In the genomic region with DNA sequence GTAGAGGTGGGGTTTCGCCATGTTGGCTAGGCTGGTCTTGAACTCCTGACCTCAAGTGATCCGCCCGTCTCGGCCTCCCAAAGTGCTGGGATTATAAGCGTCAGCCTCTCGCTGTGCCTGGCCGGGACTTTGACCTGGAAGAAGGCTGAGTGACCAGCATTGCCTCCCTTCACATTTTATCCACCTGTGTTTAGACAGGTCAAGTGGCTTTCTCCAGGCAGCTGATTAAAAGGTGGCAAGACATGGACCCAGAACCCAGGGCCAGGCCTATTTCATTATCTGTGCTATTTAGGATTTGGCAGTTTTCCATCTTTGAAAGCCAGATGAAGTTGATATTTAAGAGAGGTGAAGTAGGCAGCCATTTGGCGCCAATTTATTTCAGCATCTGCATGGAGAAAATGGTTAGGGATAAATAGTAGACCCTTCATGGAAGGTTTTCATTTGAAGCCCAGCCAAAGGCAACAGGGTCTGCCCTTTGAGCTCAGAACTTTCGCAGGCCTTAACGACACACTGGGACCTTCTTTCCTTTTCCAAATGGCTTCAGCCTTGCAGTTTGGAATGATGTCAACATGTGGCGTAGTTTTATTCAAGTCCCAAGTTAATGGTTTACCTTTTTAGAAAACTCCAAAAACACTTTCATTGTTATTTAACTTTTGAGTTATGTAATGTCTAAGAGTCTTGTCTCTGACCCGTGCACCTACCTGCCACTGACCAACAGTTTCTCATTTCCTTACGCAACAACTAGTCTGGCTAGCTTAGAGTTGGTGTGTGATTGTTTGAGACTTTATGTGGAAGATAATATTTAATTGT, we compare ENCODE assay signal across 18 cellular contexts. TPM values are rescaled to one million over a fixed set of nuclear protein-coding genes. Genes with fewer than 3 reads are reported as not detected.
DNase-seq lines count a peak whose midpoint lies in the region; ATAC-seq and TF ChIP-seq lines count a peak whose summit lies in the region.
"Had no signal": no experiment of that assay in that cellular context is flagged by ENCODE, and none has a peak within 500 bp of the region (broad histone marks: within the 10 kb centered on the region; RNA-seq: fewer than 3 reads in every experiment).

No MANE protein-coding gene starts in this region.

- H3K9me3 ChIP-seq in right lobe of liver = no peaks in the 10 kb centered on the region
- H3K9me3 ChIP-seq: Caco-2 had no signal

- TF ChIP-seq CTCF in epithelial cell of proximal tubule (conservative IDR thresholded peaks at IDR 0.05; ENCODE audit: low read depth, low read length) (peak; percentile 8), right lobe of liver (IDR thresholded peaks at IDR 0.05) (peak in 2 of 4 donors; percentile 7 to 9)

- no peak overlapping the region for H3K4me3 Mint-ChIP-seq in activated T-cell treated with anti-CD3 and anti-CD28 coated beads, Interleukin-2, amount 50 U/mL, for 24 hours
- H3K4me3 Mint-ChIP-seq: CD14-positive monocyte, H9 had no signal

- H3K27me3 Mint-ChIP-seq in activated T-cell treated with anti-CD3 and anti-CD28 coated beads, Interleukin-2, amount 50 U/mL, for 24 hours = peaks cover 23% of the 10 kb centered on the region

- intact Hi-C loops in right lobe of liver (cut with DNase I) = no loop called here

- WGBS in right lobe of liver (ENCODE audit: insufficient coverage, low coverage, low lambda C conversion rate, missing lambda C conversion rate) = 43% methylated on average over 11 of the region's 13 CpGs

- TF ChIP-seq POLR2A in right lobe of liver (IDR thresholded peaks at IDR 0.05) = no peak

- H3K9me3 Mint-ChIP-seq in activated T-cell treated with anti-CD3 and anti-CD28 coated beads, Interleukin-2, amount 50 U/mL, for 24 hours = no peaks in the 10 kb centered on the region
- H3K9me3 Mint-ChIP-seq: H9 had no signal

- ATAC-seq in right lobe of liver = peak; percentile 66 to 85 (median 72)
- ATAC-seq: GM12878 had no signal

- no peak overlapping the region for H3K27ac Mint-ChIP-seq in activated T-cell treated with anti-CD3 and anti-CD28 coated beads, Interleukin-2, amount 50 U/mL, for 24 hours
- H3K27ac Mint-ChIP-seq: H9 had no signal

- H3K36me3 ChIP-seq in right lobe of liver = no peaks in the 10 kb centered on the region

- H3K27me3 ChIP-seq in right lobe of liver = no peaks in the 10 kb centered on the region

- peaks cover 0 to 37% (median 19%) of the 10 kb centered on the region in 4 donors for H3K4me1 ChIP-seq in right lobe of liver

- peaks cover 7% of the 10 kb centered on the region for H3K4me1 Mint-ChIP-seq in activated T-cell treated with anti-CD3 and anti-CD28 coated beads, Interleukin-2, amount 50 U/mL, for 24 hours (ENCODE audit: low read depth)

- no peak overlapping the region for H3K4me3 ChIP-seq in epithelial cell of proximal tubule (ENCODE audit: low read depth, low read length)
- no peak overlapping the region for H3K4me3 ChIP-seq in right lobe of liver
- H3K4me3 ChIP-seq: GM12878 had no signal

- DNase-seq in NCI-H2171 treated with DMSO at 0.1 percent for 48 hours (lab: John Stamatoyannopoulos, UW) (peak; percentile 11), NCI-H2171 (lab: John Stamatoyannopoulos, UW) (no peak), epithelial cell of proximal tubule (ENCODE audit: low read depth) (peak; percentile 81), right lobe of liver (peak in 1 of 3 donors; percentile 79), DMS53 (lab: John Stamatoyannopoulos, UW) (no peak), LoVo (ENCODE audit: low spot score) (no peak)
- no peak for DNase-seq in activated CD4-positive, CD25-positive, alpha-beta regulatory T cell treated with anti-CD3 and anti-CD28 coated beads, Interleukin-2, amount 50 U/mL, for 72 hours
- DNase-seq in activated T-cell treated with anti-CD3 and anti-CD28 coated beads, Interleukin-2, amount 50 U/mL, for 24 hours = no peak
- DNase-seq: DMS79, H9, KG1, NCI-H187 treated with DMSO at 0.1 percent for 48 hours, NCI-H510A treated with DMSO at 0.1 percent for 48 hours, SHP77 treated with DMSO at 0.1 percent for 48 hours had no signal

- no peaks in the 10 kb centered on the region for H3K36me3 Mint-ChIP-seq in activated T-cell treated with anti-CD3 and anti-CD28 coated beads, Interleukin-2, amount 50 U/mL, for 24 hours (ENCODE audit: low read depth)

- H3K27ac ChIP-seq in right lobe of liver = peak overlapping the region; percentile 35 to 87 (median 84)

RNA-seq across cellular contexts. Expression of gene DAPK1, which starts 8.4 kb away (rescaled TPM):
- total RNA-seq in epithelial cell of proximal tubule (45.5 and 46.3 TPM in 2 replicates), right lobe of liver (10 to 100 TPM; 17.4 to 55.0 (median 33.9) TPM)
- total RNA-seq: G401 had no signal

Comparison
In these comparisons a context has a peak if more than half of its experiments do, and no peak if none do; other contexts are left out.
1. DNase-seq: peak in NCI-H2171 treated with DMSO at 0.1 percent for 48 hours (single experiment) and epithelial cell of proximal tubule (single experiment); none in NCI-H2171 (single experiment), DMS53 (single experiment), activated CD4-positive, CD25-positive, alpha-beta regulatory T cell treated with anti-CD3 and anti-CD28 coated beads, Interleukin-2, amount 50 U/mL, for 72 hours (single experiment), activated T-cell treated with anti-CD3 and anti-CD28 coated beads, Interleukin-2, amount 50 U/mL, for 24 hours (single experiment) and LoVo (single experiment).